9 cellular contexts compared by ENCODE assay signal in genomic region chr4:8441499-8442091, GRCh38. TPM values are rescaled to one million over a fixed set of nuclear protein-coding genes. Genes with fewer than 3 reads are reported as not detected.
A peak's percentile ranks its signal among the peaks of the same experiment; 100 is the strongest.
DNase-seq lines count a peak whose midpoint lies in the region; ATAC-seq and TF ChIP-seq lines count a peak whose summit lies in the region.
"Had no signal": no experiment of that assay in that cellular context is flagged by ENCODE, and none has a peak within 500 bp of the region (broad histone marks: within the 10 kb centered on the region; RNA-seq: fewer than 3 reads in every experiment).

No MANE protein-coding gene starts in this region.

- H3K9me3 ChIP-seq in SK-N-MC (ENCODE audit: low read depth, low read length) (no peaks in the 10 kb centered on the region), sigmoid colon (no peaks in the 10 kb centered on the region)

- WGBS in sigmoid colon, 2 donors, result 34 to 61% methylated on average over 17 of the region's 17 CpGs

- H3K4me1 ChIP-seq in GM23338 (ENCODE audit: insufficient read depth) (peaks cover 22% of the 10 kb centered on the region), sigmoid colon (peaks cover 0 to 65% (median 47%) of the 10 kb centered on the region in 4 donors)

- no peak for DNase-seq in GM23338 (ENCODE audit: low spot score)
- no peak for DNase-seq in SK-N-MC (ENCODE audit: low read depth, low spot score)
- DNase-seq in fibroblast of pulmonary artery (ENCODE audit: low read depth), result no peak
- no peak for DNase-seq in sigmoid colon
- DNase-seq in mucosa of gallbladder (ENCODE audit: low spot score), result no peak
- DNase-seq: activated effector memory CD4-positive, alpha-beta T cell treated with Interleukin-2 at 50 U/mL for 16 hours had no signal

- H3K27ac ChIP-seq in GM23338 (ENCODE audit: low read depth), result no peak overlapping the region
- no peak overlapping the region for H3K27ac ChIP-seq in SK-N-MC
- peak overlapping the region in 1 of 4 donors; percentile 92 for H3K27ac ChIP-seq in sigmoid colon

- no peak for TF ChIP-seq POLR2A in sigmoid colon (IDR thresholded peaks at IDR 0.05)

- no peak for ATAC-seq in GM23338
- ATAC-seq in HG03520 (IDR thresholded peaks at IDR 0.05; ENCODE audit: unreplicated experiment), result no peak
- ATAC-seq in HG02610 (IDR thresholded peaks at IDR 0.05; ENCODE audit: unreplicated experiment), result no peak
- ATAC-seq in HG03175 (IDR thresholded peaks at IDR 0.05; ENCODE audit: unreplicated experiment), result no peak

- no peak for TF ChIP-seq EP300 in sigmoid colon (IDR thresholded peaks at IDR 0.05)

- H3K27ac Mint-ChIP-seq in GM23338, result 0 out of 2 replicates have a peak overlapping the region, but pooled peaks have one; percentile 68

- no peaks in the 10 kb centered on the region for H3K9me2 ChIP-seq in GM23338 (ENCODE audit: insufficient read depth)

- H3K36me3 Mint-ChIP-seq in GM23338 (ENCODE audit: low read depth), result peaks cover 8% of the 10 kb centered on the region; the same call in 1 of the 3 replicates

- H3K36me3 ChIP-seq in GM23338 (ENCODE audit: insufficient read depth) (no peaks in the 10 kb centered on the region), SK-N-MC (ENCODE audit: insufficient read depth, low read length) (no peaks in the 10 kb centered on the region), sigmoid colon (peaks cover 0 to 10% (median 5%) of the 10 kb centered on the region in 4 donors)

- peaks cover 41% of the 10 kb centered on the region for H3K4me1 Mint-ChIP-seq in GM23338

- H3K27me3 Mint-ChIP-seq in GM23338 (ENCODE audit: insufficient read depth, low read depth, poor library complexity), result peaks cover 11% of the 10 kb centered on the region

- H3K79me2 ChIP-seq in GM23338 (replicated peaks; ENCODE audit: insufficient read depth), result peaks cover 64% of the 10 kb centered on the region

- peak overlapping the region; percentile 58 for H3K4me3 ChIP-seq in GM23338
- H3K4me3 ChIP-seq in SK-N-MC, result peak overlapping the region; percentile 81
- peak overlapping the region; percentile 96 for H3K4me3 ChIP-seq in fibroblast of pulmonary artery (replicated peaks; ENCODE audit: low read depth, low read length)
- H3K4me3 ChIP-seq in sigmoid colon, result peak overlapping the region; percentile 89 to 99 (median 96)

- H3K4me2 ChIP-seq in GM23338, result peak overlapping the region; percentile 98

- intact Hi-C loops in sigmoid colon (cut with DNase I), result no loop called here

- H3K9ac ChIP-seq in SK-N-MC (ENCODE audit: insufficient read length), result peak overlapping the region; percentile 82

- H3K4me3 Mint-ChIP-seq in GM23338, result peak overlapping the region; percentile 84

- H3K9me3 Mint-ChIP-seq in GM23338, result peaks cover 15% of the 10 kb centered on the region

- no peak overlapping the region for H2AFZ ChIP-seq in GM23338

- H3F3A ChIP-seq in GM23338 (replicated peaks; ENCODE audit: low read depth), result no peaks in the 10 kb centered on the region

- H4K20me1 ChIP-seq in GM23338 (replicated peaks; ENCODE audit: insufficient read depth), result peaks cover 32% of the 10 kb centered on the region

- H3K27me3 ChIP-seq in GM23338 (ENCODE audit: insufficient read depth) (no peaks in the 10 kb centered on the region), sigmoid colon (no peaks in the 10 kb centered on the region)

- TF ChIP-seq CTCF in GM23338 (conservative IDR thresholded peaks at IDR 0.05; ENCODE audit: low read depth in 2 of 2) (no peak), fibroblast of pulmonary artery (IDR thresholded peaks at IDR 0.05; ENCODE audit: low read length, missing control alignments) (no peak), sigmoid colon (IDR thresholded peaks at IDR 0.05) (no peak)

TF ChIP-seq in GM23338, 12 proteins besides CTCF, POLR2A, EP300 and RAD21:
- TF ChIP-seq REST (IDR thresholded peaks at IDR 0.05; ENCODE audit: unreplicated experiment) (no peak), STAT1 (IDR thresholded peaks at IDR 0.05; ENCODE audit: unreplicated experiment) (no peak), EZH2 (IDR thresholded peaks at IDR 0.05; ENCODE audit: low read depth, unreplicated experiment) (no peak), CREB1 (CRISPR knock-in tag; IDR thresholded peaks at IDR 0.05; ENCODE audit: low read depth) (no peak), NANOG (IDR thresholded peaks at IDR 0.05; ENCODE audit: borderline replicate concordance) (no peak)

RNA-seq across cellular contexts. Expression of gene TRMT44, which starts 1.0 kb away (rescaled TPM):
- 36.7 and 49.8 TPM in 2 replicates for total RNA-seq in GM23338 (2014; rRNA removed; shearing (Covaris generic))
- polyA plus RNA-seq in GM23338 (2016; fragmentation: Nextera tagmentation; extraction: Ambion mirVana), result 10.3 TPM in 2 replicates
- 10 to 100 TPM; 14.2 to 29.1 (median 17.0) TPM for total RNA-seq in sigmoid colon
- 1 to 10 TPM; 2.1 to 7.0 (median 5.4) TPM for polyA plus RNA-seq in sigmoid colon
- total RNA-seq in mucosa of gallbladder, result 22.8 TPM

RNA-seq across cellular contexts. Expression of gene ACOX3, which starts 1.1 kb away (rescaled TPM):
- 14.9 and 17.2 TPM in 2 replicates for total RNA-seq in GM23338 (2014; rRNA removed; shearing (Covaris generic))
- polyA plus RNA-seq in GM23338 (2016; fragmentation: Nextera tagmentation; extraction: Ambion mirVana), result 4.8 and 6.4 TPM in 2 replicates
- 10 to 100 TPM; 24.8 to 51.0 (median 29.4) TPM for total RNA-seq in sigmoid colon
- 10 to 100 TPM in 2 of 3 donors, 1 to 10 TPM in 1; 8.4 to 18.0 (median 16.9) TPM for polyA plus RNA-seq in sigmoid colon
- total RNA-seq in mucosa of gallbladder, result 29.0 TPM
